12 cellular contexts compared by ENCODE assay signal in the genomic region with DNA sequence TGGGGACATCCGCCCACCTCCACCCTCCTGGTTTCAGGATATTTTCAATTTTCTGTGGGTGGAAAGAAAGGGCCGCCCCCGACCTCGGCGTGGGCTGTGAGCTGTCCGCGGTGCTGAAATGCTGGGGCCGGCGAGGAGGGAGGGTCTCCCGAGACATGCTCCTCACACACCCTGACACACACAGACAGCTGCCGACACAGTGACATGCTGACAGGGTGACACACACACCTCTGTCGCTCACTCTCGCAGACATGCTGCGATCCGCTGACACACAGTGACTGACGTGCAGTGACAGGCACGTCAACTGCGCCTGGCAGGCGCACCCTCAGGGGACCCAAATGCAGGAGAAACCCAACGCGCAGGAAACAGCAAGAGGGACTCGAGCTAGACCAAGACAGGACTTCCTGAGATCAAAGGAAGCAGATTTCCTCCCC. TPM values are rescaled to one million over a fixed set of nuclear protein-coding genes. Genes with fewer than 3 reads are reported as not detected.
DNase-seq lines count a peak whose midpoint lies in the region; ATAC-seq, FAIRE-seq and TF ChIP-seq lines count a peak whose summit lies in the region.
"Had no signal": no experiment of that assay in that cellular context is flagged by ENCODE, and none has a peak within 500 bp of the region (broad histone marks: within the 10 kb centered on the region; RNA-seq: fewer than 3 reads in every experiment).

No MANE protein-coding gene starts in this region.

- H3K4me3 Mint-ChIP-seq in GM23338 (peak overlapping the region; percentile 31; the same call in 1 of the 3 replicates), astrocyte (ENCODE audit: unreplicated experiment) (peak overlapping the region; percentile 16), natural killer cell (peak overlapping the region; percentile 57)

- H3K36me3 ChIP-seq in GM23338 (ENCODE audit: insufficient read depth) = no peaks in the 10 kb centered on the region
- no peaks in the 10 kb centered on the region for H3K36me3 ChIP-seq in astrocyte (ENCODE audit: insufficient read depth, low read length)
- H3K36me3 ChIP-seq in colonic mucosa = no peaks in the 10 kb centered on the region
- no peaks in the 10 kb centered on the region for H3K36me3 ChIP-seq in aorta (ENCODE audit: control insufficient read depth in 1 of 2, insufficient read depth in 2 of 2, low read length in 1 of 2)

- H3K79me2 ChIP-seq in GM23338 (replicated peaks; ENCODE audit: insufficient read depth) = no peaks in the 10 kb centered on the region
- no peaks in the 10 kb centered on the region for H3K79me2 ChIP-seq in astrocyte (ENCODE audit: insufficient read depth, low read length)

- H3K27ac ChIP-seq in GM23338 (ENCODE audit: low read depth) (no peak overlapping the region), astrocyte (ENCODE audit: low read depth, low read length) (no peak overlapping the region), colonic mucosa (no peak overlapping the region), aorta (ENCODE audit: low read depth in 1 of 2, low read length in 2 of 2) (no peak overlapping the region)
- H3K27ac ChIP-seq: WERI-Rb-1 had no signal

- H3K36me3 Mint-ChIP-seq in GM23338 (ENCODE audit: low read depth) (no peaks in the 10 kb centered on the region; the same call in 2 of the 3 replicates), astrocyte (ENCODE audit: low read depth, unreplicated experiment) (peaks cover 6% of the 10 kb centered on the region), natural killer cell (no peaks in the 10 kb centered on the region)

- peaks cover 24% of the 10 kb centered on the region; the same call in 1 of the 2 replicates for H3F3A ChIP-seq in GM23338 (replicated peaks; ENCODE audit: low read depth)

- H3K27me3 Mint-ChIP-seq in GM23338 (ENCODE audit: insufficient read depth, low read depth, poor library complexity) (peaks cover 34% of the 10 kb centered on the region), astrocyte (ENCODE audit: low read depth, unreplicated experiment) (peaks cover 68% of the 10 kb centered on the region), natural killer cell (ENCODE audit: low read depth in 2 of 2) (peaks cover 70 to 71% of the 10 kb centered on the region in 2 donors)

- H2AFZ ChIP-seq in GM23338 (no peak overlapping the region), astrocyte (ENCODE audit: low read depth, low read length) (no peak overlapping the region)

- ATAC-seq in GM23338 (no peak; the same call in 2 of the 3 replicates), natural killer cell (no peak), left colon (no peak), aorta (ENCODE audit: low FRiP score) (no peak)
- ATAC-seq: PC-3 had no signal

- H3K27me3 ChIP-seq in GM23338 (ENCODE audit: insufficient read depth) = peaks cover 23% of the 10 kb centered on the region
- H3K27me3 ChIP-seq in astrocyte (ENCODE audit: insufficient read depth, low read length) = peaks cover 64% of the 10 kb centered on the region
- peaks cover 48% of the 10 kb centered on the region for H3K27me3 ChIP-seq in colonic mucosa
- peaks cover 0 to 2% of the 10 kb centered on the region in 2 donors for H3K27me3 ChIP-seq in aorta (ENCODE audit: control insufficient read depth in 1 of 2, insufficient read depth in 2 of 2, low read length in 1 of 2)

- no peak for FAIRE-seq in astrocyte (lab: Jason Lieb, UNC)
- FAIRE-seq: D721Med had no signal

- no peak overlapping the region for H3K4me2 ChIP-seq in GM23338
- no peak overlapping the region for H3K4me2 ChIP-seq in astrocyte (ENCODE audit: low read length)

- H3K27ac Mint-ChIP-seq in GM23338 (no peak overlapping the region), astrocyte (ENCODE audit: unreplicated experiment) (no peak overlapping the region), natural killer cell (no peak overlapping the region)

- no peak for TF ChIP-seq CTCF in GM23338 (conservative IDR thresholded peaks at IDR 0.05; ENCODE audit: low read depth in 2 of 2)
- no peak for TF ChIP-seq CTCF in astrocyte (IDR thresholded peaks at IDR 0.05; ENCODE audit: insufficient read depth, low read depth, low read length)
- TF ChIP-seq CTCF in natural killer cell (IDR thresholded peaks at IDR 0.05) = no peak
- TF ChIP-seq CTCF in colonic mucosa (IDR thresholded peaks at IDR 0.05) = no peak

- DNase-seq in GM23338 (ENCODE audit: low spot score) (peak; percentile 76), T-helper 1 cell (peak in 3 of 5 donors; percentile 27 to 32 (median 29)), astrocyte (ENCODE audit: low read depth) (no peak), natural killer cell (no peak), left colon (no peak), colonic mucosa (no peak), GOT3 (lab: John Stamatoyannopoulos, UW) (no peak), aorta (no peak)
- DNase-seq: NCI-H2081 treated with DMSO at 0.1 percent for 48 hours, PC-3, WERI-Rb-1 had no signal

- 25 to 26% methylated on average over 22 of the region's 22 CpGs for WGBS in aorta, 2 donors

- H3K9me3 Mint-ChIP-seq in GM23338 = no peaks in the 10 kb centered on the region; the same call in 2 of the 3 replicates
- H3K9me3 Mint-ChIP-seq in astrocyte (ENCODE audit: unreplicated experiment) = peaks cover 4% of the 10 kb centered on the region
- no peaks in the 10 kb centered on the region for H3K9me3 Mint-ChIP-seq in natural killer cell

- H4K20me1 ChIP-seq in GM23338 (replicated peaks; ENCODE audit: insufficient read depth) (peaks cover 6% of the 10 kb centered on the region), astrocyte (ENCODE audit: insufficient read depth, low read length) (no peaks in the 10 kb centered on the region)

- H3K4me1 ChIP-seq in GM23338 (ENCODE audit: insufficient read depth) = peaks cover 21% of the 10 kb centered on the region
- peaks cover 9% of the 10 kb centered on the region for H3K4me1 ChIP-seq in astrocyte (ENCODE audit: insufficient read depth, low read length)
- H3K4me1 ChIP-seq in colonic mucosa = peaks cover 3% of the 10 kb centered on the region
- no peaks in the 10 kb centered on the region for H3K4me1 ChIP-seq in aorta (ENCODE audit: control insufficient read depth in 1 of 2, insufficient read depth in 2 of 2, low read length in 2 of 2)

- H3K4me1 Mint-ChIP-seq in GM23338 = peaks cover 30% of the 10 kb centered on the region
- peaks cover 8% of the 10 kb centered on the region for H3K4me1 Mint-ChIP-seq in astrocyte (ENCODE audit: low read depth, unreplicated experiment)
- H3K4me1 Mint-ChIP-seq in natural killer cell = peaks cover 41 to 52% of the 10 kb centered on the region in 2 donors

- intact Hi-C loops in natural killer cell (cut with micrococcal nuclease) = no loop called here
- intact Hi-C loops in left colon (cut with DNase I, micrococcal nuclease) = no loop called here
- intact Hi-C loops in colonic mucosa (cut with DNase I) = no loop called here
- intact Hi-C loops in aorta (cut with DNase I) = no loop called here

- H3K9me3 ChIP-seq in astrocyte (ENCODE audit: insufficient read depth, low read depth, low read length) (peaks cover 3% of the 10 kb centered on the region), colonic mucosa (no peaks in the 10 kb centered on the region), aorta (ENCODE audit: control insufficient read depth, low read length) (peaks cover 3% of the 10 kb centered on the region)

- H3K9ac ChIP-seq in astrocyte (ENCODE audit: low read length) (no peak overlapping the region), colonic mucosa (ENCODE audit: low read depth in 2 of 2, low read length in 2 of 2) (no peak overlapping the region)

- H3K9me2 ChIP-seq in GM23338 (ENCODE audit: insufficient read depth) = no peaks in the 10 kb centered on the region

- H3K4me3 ChIP-seq in GM23338 = no peak overlapping the region
- H3K4me3 ChIP-seq in astrocyte (ENCODE audit: insufficient read depth, low read depth, low read length) = no peak overlapping the region
- no peak overlapping the region for H3K4me3 ChIP-seq in colonic mucosa
- no peak overlapping the region for H3K4me3 ChIP-seq in aorta (ENCODE audit: low read length in 2 of 2)

RNA-seq across cellular contexts. Expression of a gene that starts 25.1 kb away (rescaled TPM):
- 33.7 and 40.7 TPM in 2 replicates for total RNA-seq in GM23338 (2014; rRNA removed; shearing (Covaris generic))
- 20.6 and 20.8 TPM in 2 replicates for polyA plus RNA-seq in GM23338 (2016; fragmentation: Nextera tagmentation; extraction: Ambion mirVana)
- total RNA-seq in astrocyte = 71.1 and 93.7 TPM in 2 replicates
- not detected for total RNA-seq in natural killer cell
- total RNA-seq in left colon = 1 to 10 TPM; 2.5 to 2.7 TPM
- 1 to 10 TPM; 2.3 to 2.6 TPM for total RNA-seq in colonic mucosa
- total RNA-seq in aorta = 10 to 100 TPM in 1 of 2 donors, 1 to 10 TPM in 1; 7.7 to 19.6 TPM
- polyA plus RNA-seq in aorta = 1 to 10 TPM in 1 of 2 donors, under 1 TPM in 1; 0.75 to 3.9 TPM

RNA-seq across cellular contexts. Expression of a gene that starts 27.3 kb away (rescaled TPM):
- 10.0 and 11.6 TPM in 2 replicates for total RNA-seq in GM23338 (2014; rRNA removed; shearing (Covaris generic))
- 0.86 and 1.1 TPM in 2 replicates for polyA plus RNA-seq in GM23338 (2016; fragmentation: Nextera tagmentation; extraction: Ambion mirVana)
- 3.3 and 9.6 TPM in 2 replicates for total RNA-seq in astrocyte
- total RNA-seq in natural killer cell = under 1 TPM in 1 of 3 donors, not detected in 2; 0.20 TPM
- total RNA-seq in left colon = 1 to 10 TPM in 1 of 2 donors, under 1 TPM in 1; 0.09 to 2.2 TPM
- 1 to 10 TPM in 1 of 2 donors, under 1 TPM in 1; 0.74 to 2.3 TPM for total RNA-seq in colonic mucosa
- under 1 TPM; 0.23 to 0.72 TPM for total RNA-seq in aorta
- polyA plus RNA-seq in aorta = not detected

RNA-seq across cellular contexts. Expression of a gene that starts 39.6 kb away (rescaled TPM):
- total RNA-seq in GM23338 (2014; rRNA removed; shearing (Covaris generic)) = 19.8 and 28.0 TPM in 2 replicates
- polyA plus RNA-seq in GM23338 (2016; fragmentation: Nextera tagmentation; extraction: Ambion mirVana) (26.2 and 31.1 TPM in 2 replicates), aorta (10 to 100 TPM; 12.3 to 24.8 TPM)
- total RNA-seq in astrocyte (13.2 and 15.9 TPM in 2 replicates), natural killer cell (1 to 10 TPM; 3.0 to 4.2 (median 3.6) TPM), left colon (1 to 10 TPM; 4.6 to 6.0 TPM), colonic mucosa (10 to 100 TPM in 1 of 2 donors, 1 to 10 TPM in 1; 8.6 to 13.3 TPM), aorta (1 to 10 TPM; 3.0 to 4.3 TPM)

Comparison
In these comparisons a context has a peak if more than half of its experiments do, and no peak if none do; other contexts are left out.
1. DNase-seq: peak in GM23338 (single experiment) and T-helper 1 cell (3 of 5); none in astrocyte (single experiment), natural killer cell (single experiment), left colon (0 of 2), colonic mucosa (single experiment), GOT3 (single experiment) and aorta (0 of 2).
2. Peak in every context shown above with its lines, with median percentiles within 50 percentile points of each other: H3K4me3 Mint-ChIP-seq.